8 cellular contexts compared by ENCODE assay signal in genomic region chr2:47173986-47174730, GRCh38. TPM values are rescaled to one million over a fixed set of nuclear protein-coding genes. Genes with fewer than 3 reads are reported as not detected.
DNase-seq lines count a peak whose midpoint lies in the region; ATAC-seq and TF ChIP-seq lines count a peak whose summit lies in the region.

No MANE protein-coding gene starts in this region.

- TF ChIP-seq EP300 in transverse colon (IDR thresholded peaks at IDR 0.05; ENCODE audit: low read depth): no peak

- no peak for TF ChIP-seq CTCF in ascending aorta (IDR thresholded peaks at IDR 0.05)
- TF ChIP-seq CTCF in liver (IDR thresholded peaks at IDR 0.05; ENCODE audit: low read depth, low read length, missing input control): no peak
- no peak for TF ChIP-seq CTCF in transverse colon (IDR thresholded peaks at IDR 0.05)

- H3K36me3 Mint-ChIP-seq in activated T-cell treated with anti-CD3 and anti-CD28 coated beads, Interleukin-2, amount 50 U/mL, for 4 hours (ENCODE audit: insufficient read depth): peaks cover 11% of the 10 kb centered on the region

- peak overlapping the region; percentile 98 to 100 for H3K27ac ChIP-seq in ascending aorta
- peak overlapping the region; percentile 77 to 94 for H3K27ac ChIP-seq in liver (ENCODE audit: low read depth in 1 of 2, low read length in 2 of 2)
- peak overlapping the region; percentile 99 to 100 (median 100) for H3K27ac ChIP-seq in transverse colon

- H3K9me3 ChIP-seq in ascending aorta (no peaks in the 10 kb centered on the region), liver (ENCODE audit: control insufficient read depth in 4 of 4, low read length in 3 of 4) (no peaks in the 10 kb centered on the region), transverse colon (no peaks in the 10 kb centered on the region)

- peak overlapping the region; percentile 60 to 80 for H3K4me3 ChIP-seq in ascending aorta
- peak overlapping the region; percentile 79 to 94 (median 83) for H3K4me3 ChIP-seq in liver (ENCODE audit: low read depth in 1 of 3, low read length in 3 of 3)
- peak overlapping the region; percentile 4 to 92 (median 78) for H3K4me3 ChIP-seq in transverse colon

- 32% methylated on average over 9 of the region's 9 CpGs for WGBS in liver
- 5 to 9% methylated on average over 9 of the region's 9 CpGs for WGBS in transverse colon (ENCODE audit: low coverage in 1 of 2), 2 donors

- H3K4me1 ChIP-seq in ascending aorta (peaks cover 8 to 48% of the 10 kb centered on the region in 2 donors), liver (ENCODE audit: control insufficient read depth in 4 of 4, insufficient read depth in 4 of 4, low read length in 3 of 4) (peaks cover 9 to 64% (median 40%) of the 10 kb centered on the region in 4 donors), transverse colon (peaks cover 32 to 74% (median 57%) of the 10 kb centered on the region in 4 donors)

- peak overlapping the region; percentile 39 to 90 for H3K9ac ChIP-seq in liver (ENCODE audit: low read depth in 1 of 2, low read length in 2 of 2)

- H3K27me3 Mint-ChIP-seq in activated T-cell treated with anti-CD3 and anti-CD28 coated beads, Interleukin-2, amount 50 U/mL, for 4 hours (ENCODE audit: low read depth): no peaks in the 10 kb centered on the region

- DNase-seq in activated T-cell treated with anti-CD3 and anti-CD28 coated beads, Interleukin-2, amount 50 U/mL, for 4 hours: no peak
- no peak for DNase-seq in activated T-cell treated with anti-CD3 and anti-CD28 coated beads for 4 hours
- DNase-seq in ascending aorta (ENCODE audit: low spot score in 2 of 2): no peak
- DNase-seq in transverse colon: no peak
- DNase-seq in Kasumi-1 (lab: John Stamatoyannopoulos, UW): no peak
- no peak for DNase-seq in dedifferentiated amniotic fluid mesenchymal stem cell (ENCODE audit: extremely low spot score)

- H3K36me3 ChIP-seq in ascending aorta: no peaks in the 10 kb centered on the region
- H3K36me3 ChIP-seq in liver (ENCODE audit: control insufficient read depth in 4 of 4, insufficient read depth in 3 of 4, low read depth in 1 of 4, low read length in 3 of 4): peaks cover 0 to 6% (median 1%) of the 10 kb centered on the region in 4 donors
- no peaks in the 10 kb centered on the region for H3K36me3 ChIP-seq in transverse colon

- in situ Hi-C loops in transverse colon (cut with MboI; ENCODE audit: low pct_ligation_motif_present in 1 of 4, low pct_unique_long_range_greater_than_20kb in 1 of 4, low sequenced_read_pairs in 3 of 4): loop anchor here in 1 of 4 donors (25.0 kb wide), 1 partner anchor 162 kb away; no protein-coding TSS in a partner anchor

- intact Hi-C loops in ascending aorta (cut with DNase I): no loop called here
- intact Hi-C loops in transverse colon (cut with DNase I; ENCODE audit: low total_unique reads): no loop called here

- no peaks in the 10 kb centered on the region for H3K9me3 Mint-ChIP-seq in activated T-cell treated with anti-CD3 and anti-CD28 coated beads, Interleukin-2, amount 50 U/mL, for 4 hours

- peak overlapping the region; percentile 95 for H3K4me3 Mint-ChIP-seq in activated T-cell treated with anti-CD3 and anti-CD28 coated beads, Interleukin-2, amount 50 U/mL, for 4 hours

- peaks cover 59% of the 10 kb centered on the region for H3K4me1 Mint-ChIP-seq in activated T-cell treated with anti-CD3 and anti-CD28 coated beads, Interleukin-2, amount 50 U/mL, for 4 hours (ENCODE audit: low read depth)

- no peak for ATAC-seq in activated T-cell treated with anti-CD3 and anti-CD28 coated beads, Interleukin-2, amount 50 U/mL, for 4 hours
- ATAC-seq in GM19452 (IDR thresholded peaks at IDR 0.05; ENCODE audit: unreplicated experiment): no peak

- no peaks in the 10 kb centered on the region for H3K27me3 ChIP-seq in ascending aorta
- no peaks in the 10 kb centered on the region for H3K27me3 ChIP-seq in liver (ENCODE audit: control insufficient read depth in 4 of 4, insufficient read depth in 4 of 4, low read length in 3 of 4)
- H3K27me3 ChIP-seq in transverse colon: no peaks in the 10 kb centered on the region

- TF ChIP-seq POLR2A in transverse colon (IDR thresholded peaks at IDR 0.05): no peak

- no peak for TF ChIP-seq RAD21 in liver (IDR thresholded peaks at IDR 0.05)

TF ChIP-seq in liver, 16 proteins besides CTCF, POLR2A, EP300 and RAD21:
- TF ChIP-seq REST (IDR thresholded peaks at IDR 0.05) (no peak), HNF4A (conservative IDR thresholded peaks at IDR 0.05) (peak; percentile 52 to 68), SP1 (IDR thresholded peaks at IDR 0.05) (no peak)

RNA-seq across cellular contexts. Expression of gene CALM2, which starts 2.2 kb away (rescaled TPM):
- 100 to 1,000 TPM; 403 to 441 (median 424) TPM for total RNA-seq in activated T-cell treated with anti-CD3 and anti-CD28 coated beads, Interleukin-2, amount 50 U/mL, for 4 hours
- total RNA-seq in ascending aorta (263 TPM), liver (100 to 1,000 TPM; 207 to 221 TPM), transverse colon (100 to 1,000 TPM; 201 to 712 (median 409) TPM)
- 100 to 1,000 TPM; 218 to 456 TPM for polyA plus RNA-seq in liver

RNA-seq across cellular contexts. Expression of gene STPG4, which starts 19.1 kb away (rescaled TPM):
- not detected for total RNA-seq in activated T-cell treated with anti-CD3 and anti-CD28 coated beads, Interleukin-2, amount 50 U/mL, for 4 hours
- not detected for total RNA-seq in ascending aorta
- under 1 TPM in 1 of 2 donors, not detected in 1; 0.25 TPM for total RNA-seq in liver
- polyA plus RNA-seq in liver: not detected
- total RNA-seq in transverse colon: 1 to 10 TPM in 1 of 4 donors, under 1 TPM in 2, not detected in 1; 0.64 to 1.2 (median 0.82) TPM
